In the genomic region with DNA sequence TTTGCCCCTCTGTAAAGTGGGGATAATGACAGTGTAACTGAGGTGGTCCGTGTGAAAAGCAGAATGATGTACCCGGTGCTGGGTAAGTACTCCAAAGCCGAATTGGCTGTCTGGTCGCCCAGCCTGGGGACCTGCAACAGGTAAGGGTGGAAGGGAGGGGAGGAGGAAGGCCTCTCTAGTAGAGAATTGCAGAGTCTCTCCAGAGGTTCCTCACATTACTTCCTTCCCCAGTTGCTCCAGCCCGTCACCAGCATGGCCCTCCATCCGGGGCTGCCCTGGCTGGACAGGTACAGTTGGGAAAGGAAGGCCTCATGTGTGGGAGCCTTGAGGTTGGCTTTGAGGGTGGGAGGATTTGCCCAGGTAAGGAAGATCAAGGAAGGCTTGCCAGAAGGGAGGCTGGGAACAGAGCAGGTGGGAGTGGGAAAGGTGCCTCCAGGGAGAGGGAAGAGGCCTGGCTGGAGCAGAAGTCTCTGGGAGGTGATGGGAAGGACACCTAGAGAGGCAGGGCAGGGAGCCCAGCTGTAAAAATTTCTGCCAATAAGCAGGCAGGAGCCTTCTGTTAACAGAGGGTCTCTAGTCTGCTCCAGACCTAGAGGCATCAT, we compare ENCODE assay signal across 17 cellular contexts. TPM values are rescaled to one million over a fixed set of nuclear protein-coding genes. Genes with fewer than 3 reads are reported as not detected.
DNase-seq lines count a peak whose midpoint lies in the region; ATAC-seq and TF ChIP-seq lines count a peak whose summit lies in the region.
"Had no signal": no experiment of that assay in that cellular context is flagged by ENCODE, and none has a peak within 500 bp of the region (broad histone marks: within the 10 kb centered on the region; RNA-seq: fewer than 3 reads in every experiment).

No MANE protein-coding gene starts in this region.

- no peak for DNase-seq in activated CD4-positive, alpha-beta T cell treated with anti-CD3 and anti-CD28 coated beads, Interleukin-2, amount 10 ng/mL, durations not matched to agents 24 days and 14 days
- no peak for DNase-seq in activated CD4-positive, alpha-beta T cell treated with anti-CD3 and anti-CD28 coated beads for 4 hours
- peak; percentile 7 for DNase-seq in activated CD4-positive, alpha-beta memory T cell treated with anti-CD3 and anti-CD28 coated beads for 36 hours
- DNase-seq in endodermal cell (peak; percentile 6), AML-193 (lab: John Stamatoyannopoulos, UW) (no peak)
- DNase-seq: GOT3, NCI-H1417 treated with DMSO at 0.1 percent for 48 hours, NCI-H446 had no signal

- no peak for ATAC-seq in stimulated activated memory B cell treated with anti-CD40 and anti-IgM and Interleukin-4, amounts not matched to agents 10 μg/mL and 1 μg/mL and 100 μg/mL, for 72 hours
- ATAC-seq in GM18907 (IDR thresholded peaks at IDR 0.05; ENCODE audit: unreplicated experiment) (no peak), HG03159 (IDR thresholded peaks at IDR 0.05; ENCODE audit: unreplicated experiment) (no peak)
- ATAC-seq: K562 had no signal

- intact Hi-C loops in activated CD4-positive, alpha-beta T cell treated with anti-CD3 and anti-CD28 coated beads, Interleukin-2, amount 10 ng/mL, durations not matched to agents 24 days and 14 days (cut with micrococcal nuclease) = no loop called here
- intact Hi-C loops in activated CD4-positive, alpha-beta memory T cell treated with anti-CD3 and anti-CD28 coated beads for 36 hours (cut with micrococcal nuclease) = no loop called here

- H3K4me3 Mint-ChIP-seq in activated CD4-positive, alpha-beta T cell treated with anti-CD3 and anti-CD28 coated beads, Interleukin-2, amount 10 ng/mL, durations not matched to agents 24 days and 14 days = peak overlapping the region; percentile 98
- peak overlapping the region; percentile 92 for H3K4me3 Mint-ChIP-seq in activated CD4-positive, alpha-beta memory T cell treated with anti-CD3 and anti-CD28 coated beads for 36 hours
- H3K4me3 Mint-ChIP-seq in endodermal cell = no peak overlapping the region
- H3K4me3 Mint-ChIP-seq in stimulated activated memory B cell treated with anti-CD40 and anti-IgM and Interleukin-4, amounts not matched to agents 10 μg/mL and 1 μg/mL and 100 μg/mL, for 72 hours = no peak overlapping the region

- H3K27me3 Mint-ChIP-seq in activated CD4-positive, alpha-beta T cell treated with anti-CD3 and anti-CD28 coated beads, Interleukin-2, amount 10 ng/mL, durations not matched to agents 24 days and 14 days = no peaks in the 10 kb centered on the region
- H3K27me3 Mint-ChIP-seq in activated CD4-positive, alpha-beta memory T cell treated with anti-CD3 and anti-CD28 coated beads for 36 hours = no peaks in the 10 kb centered on the region
- no peaks in the 10 kb centered on the region for H3K27me3 Mint-ChIP-seq in endodermal cell (ENCODE audit: insufficient read depth)
- no peaks in the 10 kb centered on the region for H3K27me3 Mint-ChIP-seq in stimulated activated memory B cell treated with anti-CD40 and anti-IgM and Interleukin-4, amounts not matched to agents 10 μg/mL and 1 μg/mL and 100 μg/mL, for 72 hours

- peak overlapping the region; percentile 96 for H3K27ac Mint-ChIP-seq in activated CD4-positive, alpha-beta T cell treated with anti-CD3 and anti-CD28 coated beads, Interleukin-2, amount 10 ng/mL, durations not matched to agents 24 days and 14 days
- peak overlapping the region; percentile 99 for H3K27ac Mint-ChIP-seq in activated CD4-positive, alpha-beta memory T cell treated with anti-CD3 and anti-CD28 coated beads for 36 hours
- no peak overlapping the region for H3K27ac Mint-ChIP-seq in endodermal cell
- H3K27ac Mint-ChIP-seq in stimulated activated memory B cell treated with anti-CD40 and anti-IgM and Interleukin-4, amounts not matched to agents 10 μg/mL and 1 μg/mL and 100 μg/mL, for 72 hours = peak overlapping the region; percentile 95

- H3K36me3 ChIP-seq in endodermal cell (ENCODE audit: control insufficient read depth, insufficient read depth, low read length) = no peaks in the 10 kb centered on the region
- H3K36me3 ChIP-seq: adrenal gland, heart left ventricle, right atrium auricular region had no signal

- H3K9me3 ChIP-seq in endodermal cell (ENCODE audit: control insufficient read depth, low read length) = no peaks in the 10 kb centered on the region
- H3K9me3 ChIP-seq: adrenal gland, heart left ventricle, right atrium auricular region, SK-N-SH had no signal

- no peaks in the 10 kb centered on the region for H3K27me3 ChIP-seq in endodermal cell (ENCODE audit: control insufficient read depth, insufficient read depth, low read length, poor library complexity, severe bottlenecking)
- H3K27me3 ChIP-seq: adrenal gland, heart left ventricle, right atrium auricular region had no signal

- H3K4me3 ChIP-seq in endodermal cell (ENCODE audit: low read length) = no peak overlapping the region
- H3K4me3 ChIP-seq: adrenal gland, heart left ventricle, K562, right atrium auricular region had no signal

- POLR2A ChIA-PET in activated CD4-positive, alpha-beta memory T cell treated with anti-CD3 and anti-CD28 coated beads for 36 hours (lab: Charles Lee) = interaction anchor here (1.0 to 4.1 kb wide), 2 partner anchors 10 to 20 kb away, joined by 3 to 26 read pairs; no protein-coding TSS in a partner anchor

- 94 to 100% methylated on average over 2 to 6 of the region's 6 CpGs for WGBS in endodermal cell (ENCODE audit: insufficient coverage in 1 of 2, insufficient read length in 1 of 2), 2 experiments

- no peak overlapping the region for H3K9ac ChIP-seq in endodermal cell (ENCODE audit: extremely low read depth, low read length, poor library complexity, severe bottlenecking)
- H3K9ac ChIP-seq: SK-N-SH had no signal

- TF ChIP-seq CTCF in endodermal cell (conservative IDR thresholded peaks at IDR 0.05) = no peak

- peaks cover 58% of the 10 kb centered on the region for H3K4me1 Mint-ChIP-seq in activated CD4-positive, alpha-beta T cell treated with anti-CD3 and anti-CD28 coated beads, Interleukin-2, amount 10 ng/mL, durations not matched to agents 24 days and 14 days
- H3K4me1 Mint-ChIP-seq in activated CD4-positive, alpha-beta memory T cell treated with anti-CD3 and anti-CD28 coated beads for 36 hours (ENCODE audit: low read depth) = peaks cover 58% of the 10 kb centered on the region
- H3K4me1 Mint-ChIP-seq in endodermal cell = peaks cover 14% of the 10 kb centered on the region
- peaks cover 90% of the 10 kb centered on the region for H3K4me1 Mint-ChIP-seq in stimulated activated memory B cell treated with anti-CD40 and anti-IgM and Interleukin-4, amounts not matched to agents 10 μg/mL and 1 μg/mL and 100 μg/mL, for 72 hours

- H3K4me1 ChIP-seq in endodermal cell (ENCODE audit: control insufficient read depth, insufficient read depth, low read length) = peaks cover 6% of the 10 kb centered on the region

- peaks cover 19% of the 10 kb centered on the region for H3K36me3 Mint-ChIP-seq in activated CD4-positive, alpha-beta T cell treated with anti-CD3 and anti-CD28 coated beads, Interleukin-2, amount 10 ng/mL, durations not matched to agents 24 days and 14 days (ENCODE audit: low read depth)
- peaks cover 26% of the 10 kb centered on the region for H3K36me3 Mint-ChIP-seq in activated CD4-positive, alpha-beta memory T cell treated with anti-CD3 and anti-CD28 coated beads for 36 hours
- no peaks in the 10 kb centered on the region for H3K36me3 Mint-ChIP-seq in endodermal cell (ENCODE audit: low read depth)
- H3K36me3 Mint-ChIP-seq in stimulated activated memory B cell treated with anti-CD40 and anti-IgM and Interleukin-4, amounts not matched to agents 10 μg/mL and 1 μg/mL and 100 μg/mL, for 72 hours = no peaks in the 10 kb centered on the region

- no peak overlapping the region for H3K27ac ChIP-seq in endodermal cell (ENCODE audit: low read depth, low read length)
- H3K27ac ChIP-seq: adrenal gland, right atrium auricular region had no signal

- H3K9me3 Mint-ChIP-seq in activated CD4-positive, alpha-beta T cell treated with anti-CD3 and anti-CD28 coated beads, Interleukin-2, amount 10 ng/mL, durations not matched to agents 24 days and 14 days = no peaks in the 10 kb centered on the region
- no peaks in the 10 kb centered on the region for H3K9me3 Mint-ChIP-seq in activated CD4-positive, alpha-beta memory T cell treated with anti-CD3 and anti-CD28 coated beads for 36 hours
- no peaks in the 10 kb centered on the region for H3K9me3 Mint-ChIP-seq in endodermal cell
- H3K9me3 Mint-ChIP-seq in stimulated activated memory B cell treated with anti-CD40 and anti-IgM and Interleukin-4, amounts not matched to agents 10 μg/mL and 1 μg/mL and 100 μg/mL, for 72 hours = no peaks in the 10 kb centered on the region

- CTCF ChIA-PET in activated CD4-positive, alpha-beta memory T cell treated with anti-CD3 and anti-CD28 coated beads for 36 hours (lab: Charles Lee) = interaction anchor here (0.6 to 2.9 kb wide), 6 partner anchors 9 to 502 kb away, joined by 3 to 19 read pairs (median 4); no protein-coding TSS in a partner anchor

RNA-seq across cellular contexts. Expression of a gene that starts 1.7 kb away (rescaled TPM):
- 182 and 186 TPM in 2 replicates for total RNA-seq in activated CD4-positive, alpha-beta T cell treated with anti-CD3 and anti-CD28 coated beads, Interleukin-2, amount 10 ng/mL, durations not matched to agents 24 days and 14 days
- 100 to 1,000 TPM; 155 to 164 TPM for total RNA-seq in activated CD4-positive, alpha-beta memory T cell treated with anti-CD3 and anti-CD28 coated beads for 36 hours
- 1 to 10 TPM in 1 of 2 donors, under 1 TPM in 1; 0.29 to 1.5 TPM for total RNA-seq in endodermal cell
- polyA plus RNA-seq in endodermal cell (2013, experiment 1 of 2) = 0.82 TPM
- 0.58 TPM for polyA plus RNA-seq in endodermal cell (2013, experiment 2 of 2)
- total RNA-seq: A673, K562 had no signal
- polyA plus RNA-seq: K562 had no signal

Comparison
In these comparisons a context has a peak if more than half of its experiments do, and no peak if none do; other contexts are left out.
1. DNase-seq: peak in activated CD4-positive, alpha-beta memory T cell treated with anti-CD3 and anti-CD28 coated beads for 36 hours (single experiment) and endodermal cell (single experiment); none in activated CD4-positive, alpha-beta T cell treated with anti-CD3 and anti-CD28 coated beads, Interleukin-2, amount 10 ng/mL, durations not matched to agents 24 days and 14 days (single experiment), activated CD4-positive, alpha-beta T cell treated with anti-CD3 and anti-CD28 coated beads for 4 hours (0 of 2) and AML-193 (0 of 2).
2. H3K4me3 Mint-ChIP-seq: peak in activated CD4-positive, alpha-beta T cell treated with anti-CD3 and anti-CD28 coated beads, Interleukin-2, amount 10 ng/mL, durations not matched to agents 24 days and 14 days (single experiment) and activated CD4-positive, alpha-beta memory T cell treated with anti-CD3 and anti-CD28 coated beads for 36 hours (single experiment); none in endodermal cell (single experiment) and stimulated activated memory B cell treated with anti-CD40 and anti-IgM and Interleukin-4, amounts not matched to agents 10 μg/mL and 1 μg/mL and 100 μg/mL, for 72 hours (single experiment).
3. RNA of a gene that starts 1.7 kb away (total RNA-seq): 182 to 186 TPM in activated CD4-positive, alpha-beta T cell treated with anti-CD3 and anti-CD28 coated beads, Interleukin-2, amount 10 ng/mL, durations not matched to agents 24 days and 14 days and 155 to 164 TPM in activated CD4-positive, alpha-beta memory T cell treated with anti-CD3 and anti-CD28 coated beads for 36 hours; 0.29 to 1.5 TPM in endodermal cell; every median in the first group is over 10 times any median in the second.